In the genomic region with DNA sequence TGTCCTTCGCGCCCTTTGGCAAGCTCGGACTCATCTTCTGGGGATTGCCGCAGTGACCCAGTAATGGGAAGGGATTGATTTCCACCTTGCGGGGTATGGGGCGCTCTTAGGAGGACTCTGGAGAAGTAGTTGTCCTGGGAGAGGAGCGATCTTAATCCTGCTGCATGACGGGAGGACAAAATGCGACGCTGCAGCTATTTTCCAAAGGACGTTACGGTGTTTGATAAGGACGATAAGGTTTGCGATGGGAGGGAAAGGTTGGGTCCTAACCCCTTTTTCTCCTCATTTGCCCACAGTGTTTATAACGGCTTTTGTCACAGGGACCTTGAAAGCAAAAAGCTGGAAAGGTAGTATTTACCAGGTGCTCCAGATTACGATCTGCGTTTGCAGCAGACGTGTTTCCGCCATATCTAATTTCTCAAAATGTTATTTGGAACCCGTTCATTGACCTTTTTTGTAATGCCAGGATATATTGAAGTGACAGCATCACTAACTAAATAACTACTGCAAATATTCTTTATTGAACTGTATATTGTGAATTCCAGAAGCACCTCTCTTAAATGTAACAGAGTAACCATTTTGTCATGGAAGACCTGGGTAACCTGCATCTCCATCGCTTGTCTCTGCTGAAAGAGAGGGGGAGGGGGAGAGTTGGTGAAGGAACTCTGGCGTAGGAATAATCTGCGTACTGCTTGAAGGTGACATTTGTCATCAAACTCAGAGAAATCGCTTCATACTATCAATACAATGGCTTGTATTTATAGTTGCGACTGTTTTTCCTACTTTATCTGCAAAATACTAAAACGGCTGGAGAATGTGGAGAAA, we compare ENCODE assay signal across 8 cellular contexts. TPM values are rescaled to one million over a fixed set of nuclear protein-coding genes. Genes with fewer than 3 reads are reported as not detected.
DNase-seq lines count a peak whose midpoint lies in the region; ATAC-seq and TF ChIP-seq lines count a peak whose summit lies in the region.

No MANE protein-coding gene starts in this region.

- H3K36me3 Mint-ChIP-seq in MCF 10A (ENCODE audit: insufficient read depth, unreplicated experiment): peaks cover 16% of the 10 kb centered on the region

- POLR2A ChIA-PET in MCF 10A (lab: Yijun Ruan, JAX): interaction anchor here (0.5 to 7.9 kb wide), 50 partner anchors 8 to 1487 kb away, joined by 3 to 107 read pairs (median 4); a partner anchor contains a TSS

- intact Hi-C loops in MCF 10A (cut with micrococcal nuclease): loop anchor here (10.0 kb wide), 2 partner anchors 255 to 295 kb away; a partner anchor contains a TSS
- intact Hi-C loops in left colon (cut with DNase I, micrococcal nuclease): loop anchor here in 1 of 2 donors (5.0 kb wide), 1 partner anchor 253 kb away; a partner anchor contains a TSS

- BruUV-seq in MCF 10A (replicated peaks; lab: Mats Ljungman, UMichigan): TSS peak; percentile 61

- H3K27ac Mint-ChIP-seq in MCF 10A (ENCODE audit: low read depth, unreplicated experiment): peak overlapping the region; percentile 94

- peaks cover 23% of the 10 kb centered on the region for H3K4me1 Mint-ChIP-seq in MCF 10A (ENCODE audit: insufficient read depth, unreplicated experiment)

- H3K4me3 Mint-ChIP-seq in MCF 10A (ENCODE audit: unreplicated experiment): peak overlapping the region; percentile 98

- H3K9me3 Mint-ChIP-seq in MCF 10A (ENCODE audit: unreplicated experiment): no peaks in the 10 kb centered on the region

- no peaks in the 10 kb centered on the region for H3K27me3 Mint-ChIP-seq in MCF 10A (ENCODE audit: insufficient read depth, unreplicated experiment)

- DNase-seq in EL (peak; percentile 6), NCI-H146 treated with DMSO at 0.1 percent for 48 hours (lab: John Stamatoyannopoulos, UW; ENCODE audit: unreplicated experiment) (peak; percentile 58), MCF 10A (ENCODE audit: unreplicated experiment) (peak; percentile 33), left colon (no peak)
- no peak for DNase-seq in activated CD4-positive, alpha-beta T cell treated with anti-CD3 and anti-CD28 coated beads for 1 hour

- CTCF ChIA-PET in MCF 10A (lab: Yijun Ruan, JAX): no interaction called here

- no peak for TF ChIP-seq CTCF in MCF 10A (IDR thresholded peaks at IDR 0.05; ENCODE audit: unreplicated experiment)

- peak overlapping the region; percentile 60 for H3K27ac ChIP-seq in temporal lobe (ENCODE audit: low read depth, low read length)

- ATAC-seq in GM21529 (IDR thresholded peaks at IDR 0.05; ENCODE audit: unreplicated experiment) (peak; percentile 13), left colon (peak; percentile 21), HG03469 (IDR thresholded peaks at IDR 0.05; ENCODE audit: unreplicated experiment) (no peak)

RNA-seq across cellular contexts. Expression of a gene that starts 0.6 kb away (rescaled TPM):
- total RNA-seq in MCF 10A (2022) (105 and 110 TPM in 2 replicates), left colon (100 to 1,000 TPM; 167 to 186 TPM), temporal lobe (141 TPM)

RNA-seq across cellular contexts. Expression of a gene that starts 1.1 kb away (rescaled TPM):
- total RNA-seq in MCF 10A (2022) (6.9 and 8.0 TPM in 2 replicates), left colon (1 to 10 TPM; 3.1 to 3.7 TPM), temporal lobe (27.5 TPM)

Comparison
In these comparisons a context has a peak if more than half of its experiments do, and no peak if none do; other contexts are left out.
1. DNase-seq: peak in EL (single experiment), NCI-H146 treated with DMSO at 0.1 percent for 48 hours (single experiment) and MCF 10A (single experiment); none in left colon (0 of 2) and activated CD4-positive, alpha-beta T cell treated with anti-CD3 and anti-CD28 coated beads for 1 hour (single experiment).